18 cellular contexts compared by ENCODE assay signal in the genomic region with DNA sequence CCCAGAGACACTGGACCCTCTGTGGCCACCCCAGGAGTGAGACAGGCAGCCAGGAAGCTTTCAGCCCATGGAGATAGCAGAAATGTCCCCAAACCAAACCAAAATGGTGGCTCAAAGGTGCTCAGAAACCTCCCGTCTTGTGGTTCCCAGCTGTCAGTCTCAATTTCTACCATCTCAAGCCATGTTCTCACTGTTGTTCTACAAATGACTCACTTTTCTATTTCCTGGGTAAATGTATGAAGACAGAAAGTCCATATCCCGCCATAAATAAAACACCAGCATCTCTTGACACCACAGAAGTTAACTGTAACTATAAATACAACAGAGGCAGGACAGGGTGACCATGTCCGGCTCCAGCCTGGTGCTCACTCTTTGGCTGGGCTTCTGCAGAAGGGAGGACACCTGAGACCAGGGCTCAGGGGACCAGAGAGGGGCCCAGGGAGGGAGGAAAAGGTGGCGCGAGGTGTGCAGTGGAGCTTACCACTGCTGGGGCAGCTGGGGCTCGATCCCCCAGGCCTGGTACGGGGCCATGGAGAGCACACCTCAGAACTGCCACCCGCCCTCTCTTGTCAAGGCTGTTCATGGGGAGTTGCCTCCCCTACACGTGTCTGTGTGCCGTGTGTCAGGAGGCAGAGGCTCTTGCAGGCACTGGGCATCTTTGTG. TPM values are rescaled to one million over a fixed set of nuclear protein-coding genes. Genes with fewer than 3 reads are reported as not detected.
DNase-seq lines count a peak whose midpoint lies in the region; ATAC-seq, FAIRE-seq and TF ChIP-seq lines count a peak whose summit lies in the region.
"Had no signal": no experiment of that assay in that cellular context is flagged by ENCODE, and none has a peak within 500 bp of the region (broad histone marks: within the 10 kb centered on the region; RNA-seq: fewer than 3 reads in every experiment).

No MANE protein-coding gene starts in this region.

- no peaks in the 10 kb centered on the region for H3K36me3 ChIP-seq in upper lobe of right lung
- H3K36me3 ChIP-seq: heart right ventricle had no signal

- no peak overlapping the region for H3K4me3 Mint-ChIP-seq in activated CD8-positive, alpha-beta memory T cell treated with anti-CD3 and anti-CD28 coated beads, Interleukin-2, amount 10 ng/mL, durations not matched to agents 7 days and 5 days
- H3K4me3 Mint-ChIP-seq in chondrocyte (ENCODE audit: unreplicated experiment), result no peak overlapping the region

- peaks cover 16% of the 10 kb centered on the region for H3K4me1 ChIP-seq in upper lobe of right lung

- FAIRE-seq in urothelium cell line (lab: Jason Lieb, UNC), result peak; percentile 9
- FAIRE-seq: endometrium, H1 had no signal

- peak; percentile 67 for ATAC-seq in activated CD8-positive, alpha-beta memory T cell treated with anti-CD3 and anti-CD28 coated beads, Interleukin-2, amount 10 ng/mL, durations not matched to agents 7 days and 5 days
- ATAC-seq in HG03066 (IDR thresholded peaks at IDR 0.05; ENCODE audit: low read depth, unreplicated experiment) (peak; percentile 77), upper lobe of right lung (no peak), GM18870 (IDR thresholded peaks at IDR 0.05; ENCODE audit: unreplicated experiment) (no peak)

- no peaks in the 10 kb centered on the region for H3K9me3 ChIP-seq in upper lobe of right lung
- H3K9me3 ChIP-seq: heart right ventricle had no signal

- CTCF ChIA-PET in activated CD8-positive, alpha-beta memory T cell treated with anti-CD3 and anti-CD28 coated beads, Interleukin-2, amount 10 ng/mL, durations not matched to agents 7 days and 5 days (lab: Charles Lee), result interaction anchor here (0.7 to 1.3 kb wide), 2 partner anchors 9 to 107 kb away, joined by 3 read pairs; no protein-coding TSS in a partner anchor

- no peaks in the 10 kb centered on the region for H3K27me3 Mint-ChIP-seq in activated CD8-positive, alpha-beta memory T cell treated with anti-CD3 and anti-CD28 coated beads, Interleukin-2, amount 10 ng/mL, durations not matched to agents 7 days and 5 days
- H3K27me3 Mint-ChIP-seq in chondrocyte (ENCODE audit: low read depth), result no peaks in the 10 kb centered on the region
- H3K27me3 Mint-ChIP-seq: progenitor cell of endocrine pancreas had no signal

- H3K27me3 ChIP-seq in upper lobe of right lung, result no peaks in the 10 kb centered on the region

- H3K36me3 Mint-ChIP-seq in activated CD8-positive, alpha-beta memory T cell treated with anti-CD3 and anti-CD28 coated beads, Interleukin-2, amount 10 ng/mL, durations not matched to agents 7 days and 5 days, result no peaks in the 10 kb centered on the region
- no peaks in the 10 kb centered on the region for H3K36me3 Mint-ChIP-seq in chondrocyte (ENCODE audit: low read depth)

- TF ChIP-seq CTCF in chondrocyte (IDR thresholded peaks at IDR 0.05) (no peak), upper lobe of right lung (IDR thresholded peaks at IDR 0.05) (no peak)

- H3K4me3 ChIP-seq in upper lobe of right lung, result no peak overlapping the region
- H3K4me3 ChIP-seq: heart right ventricle had no signal

- no peak overlapping the region for H3K27ac ChIP-seq in upper lobe of right lung
- H3K27ac ChIP-seq: VCaP had no signal

- no peaks in the 10 kb centered on the region for H3K9me3 Mint-ChIP-seq in activated CD8-positive, alpha-beta memory T cell treated with anti-CD3 and anti-CD28 coated beads, Interleukin-2, amount 10 ng/mL, durations not matched to agents 7 days and 5 days (ENCODE audit: low read depth)
- no peaks in the 10 kb centered on the region for H3K9me3 Mint-ChIP-seq in chondrocyte (ENCODE audit: low read depth)

- peaks cover 15% of the 10 kb centered on the region for H3K4me1 Mint-ChIP-seq in activated CD8-positive, alpha-beta memory T cell treated with anti-CD3 and anti-CD28 coated beads, Interleukin-2, amount 10 ng/mL, durations not matched to agents 7 days and 5 days
- H3K4me1 Mint-ChIP-seq in chondrocyte (ENCODE audit: low read depth), result peaks cover 49% of the 10 kb centered on the region

- intact Hi-C loops in upper lobe of right lung (cut with DNase I), result no loop called here

- no peak overlapping the region for H3K27ac Mint-ChIP-seq in activated CD8-positive, alpha-beta memory T cell treated with anti-CD3 and anti-CD28 coated beads, Interleukin-2, amount 10 ng/mL, durations not matched to agents 7 days and 5 days
- peak overlapping the region; percentile 93 for H3K27ac Mint-ChIP-seq in chondrocyte (ENCODE audit: unreplicated experiment)
- H3K27ac Mint-ChIP-seq: progenitor cell of endocrine pancreas had no signal

- DNase-seq in activated CD8-positive, alpha-beta memory T cell treated with anti-CD3 and anti-CD28 coated beads, Interleukin-2, amount 10 ng/mL, durations not matched to agents 7 days and 5 days, result no peak
- DNase-seq in activated CD8-positive, alpha-beta memory T cell treated with anti-CD3 and anti-CD28 coated beads, Interleukin-2, amount 50 U/mL, for 4 hours, result no peak
- DNase-seq in chondrocyte (ENCODE audit: low spot score) (no peak), urothelium cell line (ENCODE audit: low spot score) (no peak), upper lobe of right lung (no peak), NCI-H1105 treated with DMSO at 0.1 percent for 48 hours (lab: John Stamatoyannopoulos, UW) (no peak)
- DNase-seq: 8988T; activated T-cell treated with anti-CD3 and anti-CD28 coated beads for 4 hours; heart right ventricle; mammary epithelial cell; SHP77; stimulated activated CD4-positive, alpha-beta T cell treated with anti-CD3 and anti-CD28 coated beads, Interleukin-4, amount 100 ng/mL, for 1 hour had no signal

RNA-seq across cellular contexts. Expression of a gene that starts 43.6 kb away (rescaled TPM):
- total RNA-seq in activated CD8-positive, alpha-beta memory T cell treated with anti-CD3 and anti-CD28 coated beads, Interleukin-2, amount 10 ng/mL, durations not matched to agents 7 days and 5 days, result under 1 TPM; 0.09 TPM
- total RNA-seq in chondrocyte (44.6 to 57.5 TPM (median 48.0 TPM) in 3 replicates), upper lobe of right lung (6.0 TPM)

Comparison
In these comparisons a context has a peak if more than half of its experiments do, and no peak if none do; other contexts are left out.
1. ATAC-seq: peak in activated CD8-positive, alpha-beta memory T cell treated with anti-CD3 and anti-CD28 coated beads, Interleukin-2, amount 10 ng/mL, durations not matched to agents 7 days and 5 days (single experiment) and HG03066 (single experiment); none in upper lobe of right lung (single experiment) and GM18870 (single experiment).